In the genomic region with DNA sequence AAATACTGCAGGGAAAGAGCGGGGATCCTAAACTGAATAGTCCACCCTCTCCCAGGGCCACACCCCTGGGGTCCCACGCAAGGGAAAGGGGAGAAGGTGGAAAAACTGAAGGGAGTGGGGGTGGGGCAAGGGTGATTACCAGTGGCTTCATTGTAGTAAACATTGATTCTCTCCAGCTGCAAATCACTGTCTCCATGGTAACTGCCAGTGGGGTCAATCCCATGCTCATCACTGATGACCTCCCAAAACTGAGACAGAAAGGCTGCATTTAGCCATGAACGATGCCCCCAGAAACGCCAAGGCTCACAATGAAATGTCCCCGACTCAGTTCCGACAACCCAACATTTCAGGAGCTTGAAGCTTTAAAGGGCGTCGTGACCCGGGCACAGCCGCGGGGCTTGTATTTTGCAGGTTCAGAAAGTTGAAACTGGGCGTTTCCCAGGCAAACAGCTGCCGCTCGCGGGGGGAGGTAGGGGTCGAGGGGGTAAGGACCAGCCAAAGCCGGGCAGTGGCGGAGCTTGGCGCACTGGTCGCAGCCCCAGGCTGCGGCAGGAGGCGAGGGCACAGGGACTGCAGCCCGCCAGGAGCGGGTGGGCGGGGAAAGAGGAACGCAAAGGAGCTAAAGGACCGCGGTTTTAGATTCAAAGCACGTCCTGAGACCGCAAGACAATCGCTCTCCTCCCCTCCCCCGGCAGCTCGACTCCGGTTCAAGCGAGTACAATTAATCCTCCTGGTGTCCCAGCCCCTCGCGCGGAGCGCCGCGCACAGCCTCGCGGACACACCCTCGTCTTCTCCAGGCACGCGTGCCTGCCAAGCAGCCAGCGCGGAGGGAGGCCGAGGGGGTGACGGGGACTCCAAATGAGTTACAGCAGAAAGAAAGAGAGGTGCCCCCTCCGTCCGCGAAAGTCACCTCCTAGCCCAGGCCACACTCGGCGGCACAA, we compare ENCODE assay signal across 8 cellular contexts. TPM values are rescaled to one million over a fixed set of nuclear protein-coding genes. Genes with fewer than 3 reads are reported as not detected.
DNase-seq lines count a peak whose midpoint lies in the region; ATAC-seq and TF ChIP-seq lines count a peak whose summit lies in the region.

No MANE protein-coding gene starts in this region.

- peak overlapping the region; percentile 99 for H3K4me2 ChIP-seq in KMS-11
- H3K4me2 ChIP-seq in parathyroid adenoma (ENCODE audit: low read length), result peak overlapping the region; percentile 55

- CTCF ChIA-PET in activated CD8-positive, alpha-beta T cell treated with anti-CD3 and anti-CD28 coated beads for 36 hours (lab: Charles Lee), result interaction anchor here (0.7 to 1.1 kb wide), 2 partner anchors 11 to 25 kb away, joined by 3 to 5 read pairs; no protein-coding TSS in a partner anchor

- POLR2A ChIA-PET in activated CD8-positive, alpha-beta T cell treated with anti-CD3 and anti-CD28 coated beads for 36 hours (lab: Charles Lee), result interaction anchor here (0.7 to 1.4 kb wide), 3 partner anchors 15 to 710 kb away, joined by 3 to 6 read pairs (median 3); no protein-coding TSS in a partner anchor

- TF ChIP-seq CTCF in KMS-11 (conservative IDR thresholded peaks at IDR 0.05; ENCODE audit: low read depth, low read length) (no peak), foreskin keratinocyte (conservative IDR thresholded peaks at IDR 0.05) (no peak), parathyroid adenoma (IDR thresholded peaks at IDR 0.05) (no peak)
- TF ChIP-seq CTCF in activated CD8-positive, alpha-beta T cell treated with anti-CD3 and anti-CD28 coated beads for 36 hours (IDR thresholded peaks at IDR 0.05), result no peak

- no peaks in the 10 kb centered on the region for H3K9me3 Mint-ChIP-seq in activated CD8-positive, alpha-beta T cell treated with anti-CD3 and anti-CD28 coated beads for 36 hours

- H3K27ac Mint-ChIP-seq in activated CD8-positive, alpha-beta T cell treated with anti-CD3 and anti-CD28 coated beads for 36 hours, result no peak overlapping the region

- H3K27me3 Mint-ChIP-seq in activated CD8-positive, alpha-beta T cell treated with anti-CD3 and anti-CD28 coated beads for 36 hours, result peaks cover 59% of the 10 kb centered on the region

- no peak overlapping the region for H3K4me3 ChIP-seq in KMS-11 (IDR thresholded peaks at IDR 0.05; ENCODE audit: insufficient read depth, low read depth, low read length)
- peak overlapping the region; percentile 11 for H3K4me3 ChIP-seq in parathyroid adenoma (ENCODE audit: low read depth, low read length)

- ATAC-seq in activated CD8-positive, alpha-beta T cell treated with anti-CD3 and anti-CD28 coated beads for 36 hours, result peak; percentile 20
- ATAC-seq in foreskin keratinocyte, result peak; percentile 8
- no peak for ATAC-seq in HG03354 (IDR thresholded peaks at IDR 0.05; ENCODE audit: poor library complexity, severe bottlenecking, unreplicated experiment)
- ATAC-seq in GM21381 (IDR thresholded peaks at IDR 0.05; ENCODE audit: unreplicated experiment), result no peak

- H2AFZ ChIP-seq in KMS-11 (ENCODE audit: low read depth), result peak overlapping the region; percentile 90
- H2AFZ ChIP-seq in parathyroid adenoma, result peak overlapping the region; percentile 25

- H3K4me3 Mint-ChIP-seq in activated CD8-positive, alpha-beta T cell treated with anti-CD3 and anti-CD28 coated beads for 36 hours, result peak overlapping the region; percentile 61

- peaks cover 39% of the 10 kb centered on the region for H3K4me1 Mint-ChIP-seq in activated CD8-positive, alpha-beta T cell treated with anti-CD3 and anti-CD28 coated beads for 36 hours (ENCODE audit: low read depth)

- intact Hi-C loops in activated CD8-positive, alpha-beta T cell treated with anti-CD3 and anti-CD28 coated beads for 36 hours (cut with micrococcal nuclease), result no loop called here

- H3K4me1 ChIP-seq in KMS-11 (ENCODE audit: low read depth, poor library complexity, severe bottlenecking), result peaks cover 38% of the 10 kb centered on the region
- H3K4me1 ChIP-seq in foreskin keratinocyte, result no peaks in the 10 kb centered on the region
- peaks cover 8% of the 10 kb centered on the region for H3K4me1 ChIP-seq in parathyroid adenoma

- H3K27me3 ChIP-seq in KMS-11 (ENCODE audit: insufficient read depth, low read depth) (peaks cover 17% of the 10 kb centered on the region; the same call in 1 of the 2 replicates), foreskin keratinocyte (peaks cover 86% of the 10 kb centered on the region), parathyroid adenoma (ENCODE audit: control insufficient read depth, insufficient read depth, low read length) (peaks cover 10% of the 10 kb centered on the region)

- no peaks in the 10 kb centered on the region for H3K79me2 ChIP-seq in KMS-11 (ENCODE audit: insufficient read depth, low read depth)
- no peaks in the 10 kb centered on the region for H3K79me2 ChIP-seq in parathyroid adenoma

- no peaks in the 10 kb centered on the region for H4K20me1 ChIP-seq in KMS-11 (ENCODE audit: insufficient read depth)

- H3K27ac ChIP-seq in KMS-11, result peak overlapping the region; percentile 43; the same call in 1 of the 2 replicates
- H3K27ac ChIP-seq in foreskin keratinocyte, result no peak overlapping the region
- H3K27ac ChIP-seq in parathyroid adenoma, result no peak overlapping the region

- DNase-seq in Daoy (ENCODE audit: low read depth), result peak; percentile 68
- peak; percentile 41 for DNase-seq in activated CD8-positive, alpha-beta T cell treated with anti-CD3 and anti-CD28 coated beads for 36 hours
- DNase-seq in foreskin keratinocyte, result no peak
- DNase-seq in SW 1271 (lab: John Stamatoyannopoulos, UW), result no peak

- peak overlapping the region; percentile 63; the same call in 1 of the 2 replicates for H3K9ac ChIP-seq in KMS-11
- no peak overlapping the region for H3K9ac ChIP-seq in parathyroid adenoma

- H3K36me3 ChIP-seq in KMS-11 (ENCODE audit: insufficient read depth) (no peaks in the 10 kb centered on the region), parathyroid adenoma (ENCODE audit: control insufficient read depth, insufficient read depth, low read length) (no peaks in the 10 kb centered on the region)

- no peaks in the 10 kb centered on the region for H3K9me3 ChIP-seq in parathyroid adenoma (ENCODE audit: control insufficient read depth, low read length)

- no peaks in the 10 kb centered on the region for H3K36me3 Mint-ChIP-seq in activated CD8-positive, alpha-beta T cell treated with anti-CD3 and anti-CD28 coated beads for 36 hours (ENCODE audit: low read depth)

RNA-seq across cellular contexts. Expression of gene TUBB2B, which starts 0.8 kb away (rescaled TPM):
- total RNA-seq in Daoy (2014; rRNA removed; shearing (Covaris generic)), result 104 TPM in 2 replicates
- under 1 TPM; 0.41 to 0.67 TPM for total RNA-seq in activated CD8-positive, alpha-beta T cell treated with anti-CD3 and anti-CD28 coated beads for 36 hours
- total RNA-seq in foreskin keratinocyte, result 1.2 TPM in 1 of 2 replicates, not detected in the other
- polyA plus RNA-seq in foreskin keratinocyte, result 0.04 and 0.85 TPM in 2 replicates

RNA-seq across cellular contexts. Expression of gene PSMG4, which starts 32.1 kb away (rescaled TPM):
- total RNA-seq in Daoy (2014; rRNA removed; shearing (Covaris generic)), result 26.6 and 35.3 TPM in 2 replicates
- total RNA-seq in activated CD8-positive, alpha-beta T cell treated with anti-CD3 and anti-CD28 coated beads for 36 hours, result 10 to 100 TPM; 50.2 to 53.9 TPM
- total RNA-seq in foreskin keratinocyte, result 19.2 and 20.1 TPM in 2 replicates
- 25.1 and 32.0 TPM in 2 replicates for polyA plus RNA-seq in foreskin keratinocyte

Comparison
In these comparisons a context has a peak if more than half of its experiments do, and no peak if none do; other contexts are left out.
1. DNase-seq: peak in Daoy (single experiment) and activated CD8-positive, alpha-beta T cell treated with anti-CD3 and anti-CD28 coated beads for 36 hours (single experiment); none in foreskin keratinocyte (0 of 2) and SW 1271 (0 of 2).
2. ATAC-seq: peak in activated CD8-positive, alpha-beta T cell treated with anti-CD3 and anti-CD28 coated beads for 36 hours (single experiment) and foreskin keratinocyte (single experiment); none in HG03354 (single experiment) and GM21381 (single experiment).
3. RNA of gene TUBB2B, which starts 0.8 kb away (total RNA-seq): 104 TPM in Daoy; 1.2 TPM in foreskin keratinocyte and 0.41 to 0.67 TPM in activated CD8-positive, alpha-beta T cell treated with anti-CD3 and anti-CD28 coated beads for 36 hours; every median in the first group is over 10 times any median in the second.